Comparison of ENCODE assay signal across 9 cellular contexts in genomic region chr17:6554871-6555330, GRCh38. TPM values are rescaled to one million over a fixed set of nuclear protein-coding genes. Genes with fewer than 3 reads are reported as not detected.
A peak's percentile ranks its signal among the peaks of the same experiment; 100 is the strongest.
DNase-seq lines count a peak whose midpoint lies in the region; ATAC-seq and TF ChIP-seq lines count a peak whose summit lies in the region.
"Had no signal": no experiment of that assay in that cellular context is flagged by ENCODE, and none has a peak within 500 bp of the region (broad histone marks: within the 10 kb centered on the region; RNA-seq: fewer than 3 reads in every experiment).

No MANE protein-coding gene starts in this region.

- peak overlapping the region; percentile 65 to 75 (median 67) for H3K4me3 ChIP-seq in mammary epithelial cell (replicated peaks in 1 of 3; ENCODE audit: insufficient read depth in 1 of 3, low read depth in 2 of 3, low read length in 3 of 3)
- H3K4me3 ChIP-seq in stomach = peak overlapping the region; percentile 68 to 74 (median 71)

- no peaks in the 10 kb centered on the region for H3K9me3 Mint-ChIP-seq in memory B cell

- ATAC-seq in memory B cell (ENCODE audit: low read depth) = no peak

- H3K4me1 ChIP-seq in mammary epithelial cell (ENCODE audit: insufficient read depth, low read length) (peaks cover 36% of the 10 kb centered on the region), stomach (peaks cover 16 to 83% (median 56%) of the 10 kb centered on the region in 4 donors)

- TF ChIP-seq POLR2A in stomach (IDR thresholded peaks at IDR 0.05) = no peak

- TF ChIP-seq CTCF in mammary epithelial cell (conservative IDR thresholded peaks at IDR 0.05 in 1 of 2, IDR thresholded peaks at IDR 0.05 in 1 of 2; ENCODE audit: extremely low read depth in 1 of 2, insufficient read depth in 1 of 2, low read depth in 1 of 2, low read length in 2 of 2) = no peak
- TF ChIP-seq CTCF in stomach (IDR thresholded peaks at IDR 0.05) = no peak

- H3K27ac ChIP-seq in mammary epithelial cell (ENCODE audit: insufficient read depth, low read depth, low read length) = peak overlapping the region; percentile 42
- H3K27ac ChIP-seq in stomach = peak overlapping the region; percentile 10 to 88 (median 81)

- 63% methylated on average over 8 of the region's 12 CpGs for WGBS in mammary epithelial cell (ENCODE audit: low coverage, missing lambda C conversion rate)
- 10 to 31% (median 17%) methylated on average over 6 to 12 of the region's 12 CpGs for WGBS in stomach, 5 donors

- TF ChIP-seq EP300 in stomach (IDR thresholded peaks at IDR 0.05) = no peak

- H3K4me2 ChIP-seq in mammary epithelial cell (ENCODE audit: insufficient read depth, low read depth, low read length) = peak overlapping the region; percentile 98

- no peaks in the 10 kb centered on the region for H3K9me3 ChIP-seq in mammary epithelial cell (replicated peaks; ENCODE audit: insufficient read depth, low read length)
- no peaks in the 10 kb centered on the region for H3K9me3 ChIP-seq in stomach

- CTCF ChIA-PET in mammary epithelial cell (lab: Charles Lee; ENCODE audit: low non-redundant PET) = no interaction called here

- H3K9ac ChIP-seq in mammary epithelial cell (ENCODE audit: insufficient read depth, low read length) = peak overlapping the region; percentile 68

- no peaks in the 10 kb centered on the region for H4K20me1 ChIP-seq in mammary epithelial cell (ENCODE audit: insufficient read depth, low read length)

- H3K36me3 Mint-ChIP-seq in memory B cell = no peaks in the 10 kb centered on the region

- in situ Hi-C loops in mammary epithelial cell (cut with MboI; ENCODE audit: low sequenced_read_pairs in 2 of 2) = loop anchor here in 1 of 2 donors (10.0 kb wide), 3 partner anchors 50 to 90 kb away; partner anchors contain the start of genes KIAA0753 and TXNDC17

- H3K4me3 Mint-ChIP-seq in memory B cell = peak overlapping the region; percentile 81

- peaks cover 11% of the 10 kb centered on the region for H3K4me1 Mint-ChIP-seq in memory B cell

- no peaks in the 10 kb centered on the region for H3K27me3 ChIP-seq in mammary epithelial cell (ENCODE audit: insufficient read depth, low read length)
- peaks cover 0 to 46% (median 12%) of the 10 kb centered on the region in 3 donors for H3K27me3 ChIP-seq in stomach

- intact Hi-C loops in mammary epithelial cell (cut with micrococcal nuclease) = loop anchor here (1.0 to 2.0 kb wide), 3 partner anchors 36 to 88 kb away; no protein-coding TSS in a partner anchor
- intact Hi-C loops in stomach (cut with DNase I; ENCODE audit: low total_unique reads) = no loop called here

- H3K36me3 ChIP-seq in mammary epithelial cell (ENCODE audit: insufficient read depth, low read length) (no peaks in the 10 kb centered on the region), stomach (no peaks in the 10 kb centered on the region)

- DNase-seq in M059J (ENCODE audit: low read depth) (peak; percentile 27), mammary epithelial cell (no peak), memory B cell (ENCODE audit: low spot score in 2 of 2) (no peak), stomach (peak; percentile 42), DMS114 treated with DMSO at 0.1 percent for 48 hours (lab: John Stamatoyannopoulos, UW; ENCODE audit: unreplicated experiment) (no peak)
- no peak for DNase-seq in activated CD8-positive, alpha-beta memory T cell treated with anti-CD3 and anti-CD28 coated beads for 24 hours
- no peak for DNase-seq in stimulated activated CD4-positive, alpha-beta T cell treated with anti-CD3 and anti-CD28 coated beads, Interleukin-4, amount 100 ng/mL, for 24 hours
- DNase-seq: amniotic stem cell, NCI-H1436 had no signal

- BruUV-seq in mammary epithelial cell (replicated peaks; lab: Mats Ljungman, UMichigan) = no TSS peak

- peaks cover 25% of the 10 kb centered on the region for H3K27me3 Mint-ChIP-seq in memory B cell

- H3K79me2 ChIP-seq in mammary epithelial cell (ENCODE audit: insufficient read depth, low read length) = peaks cover 7% of the 10 kb centered on the region

- H3K27ac Mint-ChIP-seq in memory B cell = no peak overlapping the region

- H2AFZ ChIP-seq in mammary epithelial cell (ENCODE audit: low read depth, low read length) = peak overlapping the region; percentile 80

- dilution Hi-C loops in mammary epithelial cell (cut with HindIII; ENCODE audit: low sequenced_read_pairs) = loop anchor here (5.0 kb wide), 3 partner anchors 48 to 83 kb away; no protein-coding TSS in a partner anchor

RNA-seq across cellular contexts. Expression of gene PITPNM3, which starts 1.5 kb away (rescaled TPM):
- total RNA-seq in M059J (2014; rRNA removed; shearing (Covaris generic)) = 0.39 and 0.89 TPM in 2 replicates
- total RNA-seq in mammary epithelial cell (10 to 100 TPM; 13.3 to 16.5 TPM), stomach (10 to 100 TPM in 3 of 5 donors, 1 to 10 TPM in 2; 4.3 to 19.3 (median 13.4) TPM)
- polyA plus RNA-seq in mammary epithelial cell (8.2 TPM), stomach (1 to 10 TPM; 1.1 to 4.9 (median 2.4) TPM)
- 24.1 TPM for polyA minus RNA-seq in mammary epithelial cell

Comparison
In these comparisons a context has a peak if more than half of its experiments do, and no peak if none do; other contexts are left out.
1. DNase-seq: peak in M059J (single experiment) and stomach (single experiment); none in mammary epithelial cell (single experiment), memory B cell (0 of 2), activated CD8-positive, alpha-beta memory T cell treated with anti-CD3 and anti-CD28 coated beads for 24 hours (single experiment), stimulated activated CD4-positive, alpha-beta T cell treated with anti-CD3 and anti-CD28 coated beads, Interleukin-4, amount 100 ng/mL, for 24 hours (single experiment) and DMS114 treated with DMSO at 0.1 percent for 48 hours (single experiment).